Comparison of ENCODE assay signal across 9 cellular contexts in genomic region chr3:160129459-160130061, GRCh38.
DNase-seq lines count a peak whose midpoint lies in the region; ATAC-seq lines count a peak whose summit lies in the region.
"Had no signal": no experiment of that assay in that cellular context is flagged by ENCODE, and none has a peak within 500 bp of the region (broad histone marks: within the 10 kb centered on the region; RNA-seq: fewer than 3 reads in every experiment).

No MANE protein-coding gene starts in this region.

- ATAC-seq in GM18858 (IDR thresholded peaks at IDR 0.05; ENCODE audit: unreplicated experiment) (peak; percentile 61), HG03139 (IDR thresholded peaks at IDR 0.05; ENCODE audit: unreplicated experiment) (peak; percentile 56)

- DNase-seq in SW 1271 (lab: John Stamatoyannopoulos, UW) (peak; percentile 36 to 79), lung microvascular endothelial cell (ENCODE audit: low read depth in 2 of 2) (peak; percentile 87 to 96), mesenteric fat pad (ENCODE audit: low spot score) (no peak), 8988T (no peak), nucleus accumbens (lab: John Stamatoyannopoulos, UW) (no peak)
- DNase-seq in stimulated activated CD4-positive, alpha-beta T cell treated with anti-CD3 and anti-CD28 coated beads, Interleukin-4, amount 100 ng/mL, for 4 hours: no peak
- DNase-seq: naive B cell had no signal

Comparison
In these comparisons a context has a peak if more than half of its experiments do, and no peak if none do; other contexts are left out.
1. DNase-seq: peak in SW 1271 (2 of 2) and lung microvascular endothelial cell (2 of 2); none in mesenteric fat pad (single experiment), 8988T (single experiment), stimulated activated CD4-positive, alpha-beta T cell treated with anti-CD3 and anti-CD28 coated beads, Interleukin-4, amount 100 ng/mL, for 4 hours (0 of 2) and nucleus accumbens (0 of 56).